Comparison of ENCODE assay signal across 8 cellular contexts in the genomic region with DNA sequence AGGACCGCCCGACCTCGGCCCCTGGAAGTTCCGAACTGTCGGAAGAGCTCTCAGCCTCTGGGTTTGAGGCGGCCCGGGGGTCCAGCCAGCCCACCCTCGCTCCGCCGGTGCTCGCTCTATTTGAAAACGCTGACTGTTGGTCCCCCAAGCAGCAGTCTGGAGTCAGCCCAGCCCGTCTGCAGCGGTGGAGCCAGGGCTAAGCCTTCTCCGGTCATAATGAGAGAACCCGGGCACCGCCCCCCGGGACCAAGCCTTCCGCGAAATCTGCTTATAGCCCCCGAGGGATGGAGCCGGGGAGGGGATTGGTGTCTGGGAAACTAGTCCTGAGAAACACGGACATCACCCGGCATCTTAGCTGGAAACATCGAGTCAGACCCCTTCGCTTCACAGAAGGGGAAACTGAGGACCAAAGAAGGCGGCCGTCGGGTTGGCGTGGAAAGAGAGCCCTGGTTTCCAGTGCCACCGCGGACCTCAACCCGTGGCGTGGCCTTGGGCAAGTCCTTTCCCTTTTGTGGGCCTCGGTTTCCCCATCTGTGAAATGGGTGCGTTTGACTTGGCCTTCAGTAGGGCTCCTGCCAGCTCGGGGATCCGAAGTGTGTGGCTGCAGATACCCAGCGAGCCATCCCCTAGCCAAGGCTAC. TPM values are rescaled to one million over a fixed set of nuclear protein-coding genes. Genes with fewer than 3 reads are reported as not detected.
DNase-seq lines count a peak whose midpoint lies in the region; ATAC-seq, FAIRE-seq and TF ChIP-seq lines count a peak whose summit lies in the region.

No MANE protein-coding gene starts in this region.

- H3K27ac Mint-ChIP-seq in astrocyte (ENCODE audit: unreplicated experiment) = peak overlapping the region; percentile 84

- ATAC-seq in activated T-cell treated with anti-CD3 and anti-CD28 coated beads, Interleukin-2, amount 50 U/mL, for 4 hours = no peak
- ATAC-seq in HepG2 = no peak
- no peak for ATAC-seq in HG02973 (IDR thresholded peaks at IDR 0.05; ENCODE audit: unreplicated experiment)

- FAIRE-seq in astrocyte (lab: Jason Lieb, UNC) (no peak), HepG2 (lab: Jason Lieb, UNC) (no peak)

- H3K4me1 ChIP-seq in astrocyte (ENCODE audit: insufficient read depth, low read length) (peaks cover 48% of the 10 kb centered on the region), HepG2 (ENCODE audit: insufficient read depth, low read length) (peaks cover 7% of the 10 kb centered on the region; the same call in 1 of the 2 replicates), testis (no peaks in the 10 kb centered on the region)

- no peak for TF ChIP-seq EP300 in HepG2 (IDR thresholded peaks at IDR 0.05; ENCODE audit: low read depth in 2 of 2, low read length in 2 of 2)
- TF ChIP-seq EP300 in HepG2 (CRISPR knock-in tag; IDR thresholded peaks at IDR 0.05; ENCODE audit: borderline replicate concordance) = no peak

- in situ Hi-C loops in HepG2 (cut with HindIII; ENCODE audit: extremely low pct_ligation_motif_present, low pct_unique_long_range_greater_than_20kb) = no loop called here

- peaks cover 8% of the 10 kb centered on the region for H3K27me3 Mint-ChIP-seq in activated T-cell treated with anti-CD3 and anti-CD28 coated beads, Interleukin-2, amount 50 U/mL, for 4 hours (ENCODE audit: low read depth)
- no peaks in the 10 kb centered on the region for H3K27me3 Mint-ChIP-seq in astrocyte (ENCODE audit: low read depth, unreplicated experiment)

- H3K9me3 ChIP-seq in astrocyte (ENCODE audit: insufficient read depth, low read depth, low read length) = no peaks in the 10 kb centered on the region
- H3K9me3 ChIP-seq in HepG2 (ENCODE audit: low read length) = no peaks in the 10 kb centered on the region
- no peaks in the 10 kb centered on the region for H3K9me3 ChIP-seq in testis

- H3K36me3 ChIP-seq in astrocyte (ENCODE audit: insufficient read depth, low read length) (peaks cover 15% of the 10 kb centered on the region), HepG2 (replicated peaks in 1 of 2; ENCODE audit: control insufficient read depth in 1 of 2, insufficient read depth in 2 of 2, low read length in 2 of 2) (no peaks in the 10 kb centered on the region), testis (ENCODE audit: low read depth, missing control alignments) (no peaks in the 10 kb centered on the region)

- peak overlapping the region; percentile 99 for H3K4me3 Mint-ChIP-seq in activated T-cell treated with anti-CD3 and anti-CD28 coated beads, Interleukin-2, amount 50 U/mL, for 4 hours
- H3K4me3 Mint-ChIP-seq in astrocyte (ENCODE audit: unreplicated experiment) = peak overlapping the region; percentile 95

- TF ChIP-seq RAD21 in HepG2 (CRISPR knock-in tag; IDR thresholded peaks at IDR 0.05) = no peak

- no peak overlapping the region for H2AFZ ChIP-seq in astrocyte (ENCODE audit: low read depth, low read length)
- no peak overlapping the region for H2AFZ ChIP-seq in HepG2 (ENCODE audit: low read length)

- peak overlapping the region; percentile 91 for H3K27ac ChIP-seq in astrocyte (ENCODE audit: low read depth, low read length)
- no peak overlapping the region for H3K27ac ChIP-seq in HepG2 (ENCODE audit: extremely low read length, insufficient read depth, low read length)
- H3K27ac ChIP-seq in testis = peak overlapping the region in 1 of 2 donors; percentile 73

- H3K9ac ChIP-seq in astrocyte (ENCODE audit: low read length) (peak overlapping the region; percentile 96), HepG2 (ENCODE audit: insufficient read depth, low read depth, low read length) (0 out of 2 replicates have a peak overlapping the region, but pooled peaks have one; percentile 8)

- peak; percentile 12 for DNase-seq in activated T-cell treated with anti-CD3 and anti-CD28 coated beads, Interleukin-2, amount 50 U/mL, for 4 hours
- DNase-seq in activated T-cell treated with anti-CD3 and anti-CD28 coated beads for 4 hours (no peak), astrocyte (ENCODE audit: low read depth) (no peak), HepG2 (ENCODE audit: low spot score) (no peak), testis (no peak), NOMO-1 treated with dmso at 0.1 percent for 144 hours (lab: John Stamatoyannopoulos, UW; ENCODE audit: unreplicated experiment) (no peak), NCI-H187 (lab: John Stamatoyannopoulos, UW) (no peak)

- peak overlapping the region; percentile 98 for H3K4me3 ChIP-seq in astrocyte (ENCODE audit: insufficient read depth, low read depth, low read length)
- H3K4me3 ChIP-seq in HepG2 (replicated peaks in 1 of 3; ENCODE audit: insufficient read depth in 1 of 3, low read depth in 2 of 3, low read length in 3 of 3) = peak overlapping the region; percentile 52 to 71 (median 66)
- peak overlapping the region; percentile 74 to 82 for H3K4me3 ChIP-seq in testis

- peaks cover 59% of the 10 kb centered on the region for H3K4me1 Mint-ChIP-seq in activated T-cell treated with anti-CD3 and anti-CD28 coated beads, Interleukin-2, amount 50 U/mL, for 4 hours (ENCODE audit: low read depth)
- H3K4me1 Mint-ChIP-seq in astrocyte (ENCODE audit: low read depth, unreplicated experiment) = peaks cover 47% of the 10 kb centered on the region

- no peaks in the 10 kb centered on the region for H3K27me3 ChIP-seq in astrocyte (ENCODE audit: insufficient read depth, low read length)
- peaks cover 2 to 27% of the 10 kb centered on the region in 2 experiments for H3K27me3 ChIP-seq in HepG2 (ENCODE audit: control insufficient read depth in 1 of 2, insufficient read depth in 2 of 2, low read length in 2 of 2)
- H3K27me3 ChIP-seq in testis = no peaks in the 10 kb centered on the region

- CTCF ChIA-PET in HepG2 (lab: Yijun Ruan, JAX; ENCODE audit: low intra/inter-chr PET ratio, low total read pairs) = no interaction called here

- peaks cover 9% of the 10 kb centered on the region for H3K36me3 Mint-ChIP-seq in activated T-cell treated with anti-CD3 and anti-CD28 coated beads, Interleukin-2, amount 50 U/mL, for 4 hours (ENCODE audit: insufficient read depth)
- peaks cover 15% of the 10 kb centered on the region for H3K36me3 Mint-ChIP-seq in astrocyte (ENCODE audit: low read depth, unreplicated experiment)

- BruUV-seq in HepG2 (replicated peaks; lab: Mats Ljungman, UMichigan) = no TSS peak

- WGBS in HepG2 (ENCODE audit: low lambda C conversion rate) = 66% methylated on average over 30 of the region's 39 CpGs
- 14% methylated on average over 19 to 39 of the region's 39 CpGs for whole genome bisulfite sequencing in testis, 2 donors

- peak overlapping the region; percentile 99 for H3K4me2 ChIP-seq in astrocyte (ENCODE audit: low read length)
- peak overlapping the region; percentile 85 for H3K4me2 ChIP-seq in HepG2 (ENCODE audit: low read depth, low read length)

- intact Hi-C loops in HepG2 (cut with micrococcal nuclease; ENCODE audit: unreplicated experiment) (no loop called here), testis (cut with DNase I; ENCODE audit: low total_unique reads) (no loop called here)

- H3K79me2 ChIP-seq in astrocyte (ENCODE audit: insufficient read depth, low read length) = peaks cover 61% of the 10 kb centered on the region
- no peaks in the 10 kb centered on the region for H3K79me2 ChIP-seq in HepG2 (ENCODE audit: insufficient read depth, low read length)

- H3K9me3 Mint-ChIP-seq in activated T-cell treated with anti-CD3 and anti-CD28 coated beads, Interleukin-2, amount 50 U/mL, for 4 hours = no peaks in the 10 kb centered on the region
- no peaks in the 10 kb centered on the region for H3K9me3 Mint-ChIP-seq in astrocyte (ENCODE audit: unreplicated experiment)

- POLR2A ChIA-PET in HepG2 (lab: Yijun Ruan, JAX) = no interaction called here

- TF ChIP-seq CTCF in astrocyte (IDR thresholded peaks at IDR 0.05; ENCODE audit: insufficient read depth, low read depth, low read length) (no peak), HepG2 (CRISPR knock-in tag; IDR thresholded peaks at IDR 0.05) (no peak), testis (IDR thresholded peaks at IDR 0.05) (no peak)

- H4K20me1 ChIP-seq in astrocyte (ENCODE audit: insufficient read depth, low read length) (peaks cover 23% of the 10 kb centered on the region), HepG2 (ENCODE audit: insufficient read depth, low read length) (no peaks in the 10 kb centered on the region)

- no peak for TF ChIP-seq POLR2A in HepG2 (IDR thresholded peaks at IDR 0.05; ENCODE audit: insufficient read depth in 1 of 2, low read depth in 2 of 2, low read length in 2 of 2)
- no peak for TF ChIP-seq POLR2A in testis (IDR thresholded peaks at IDR 0.05)

TF ChIP-seq in HepG2, 621 proteins besides CTCF, POLR2A, EP300 and RAD21 (continues in another document):
- peak; percentile 76 for TF ChIP-seq ZMYM3 (CRISPR knock-in tag; IDR thresholded peaks at IDR 0.05)
- no peak for TF ChIP-seq SAP130 (CRISPR knock-in tag; IDR thresholded peaks at IDR 0.05; ENCODE audit: low read depth)
- TF ChIP-seq KDM1A (CRISPR knock-in tag; IDR thresholded peaks at IDR 0.05) = 0 out of 2 replicates have a peak, but pooled peaks have one; percentile 22

RNA-seq across cellular contexts. Expression of a gene that starts 1.0 kb away (rescaled TPM):
- 10 to 100 TPM; 37.9 to 54.9 (median 49.2) TPM for total RNA-seq in activated T-cell treated with anti-CD3 and anti-CD28 coated beads, Interleukin-2, amount 50 U/mL, for 4 hours
- total RNA-seq in astrocyte = 316 and 332 TPM in 2 replicates
- 0.24 and 0.38 TPM in 2 replicates for total RNA-seq in HepG2 (2016; rRNA removed; fragmentation: Illumina TruSeq; extraction: Trizol)
- 0.18 TPM in 1 of 2 replicates, not detected in the other for total RNA-seq in HepG2 (2016; cell fraction: cytosol; rRNA removed; fragmentation: Illumina TruSeq; extraction: Trizol; ENCODE audit: low read depth)
- total RNA-seq in HepG2 (2016; cell fraction: insoluble cytoplasmic fraction; rRNA removed; fragmentation: Illumina TruSeq; extraction: Trizol) = 0.13 and 0.28 TPM in 2 replicates
- 0.15 and 0.17 TPM in 2 replicates for total RNA-seq in HepG2 (2016; cell fraction: membrane; rRNA removed; fragmentation: Illumina TruSeq; extraction: Trizol)
- total RNA-seq in HepG2 (2016; cell fraction: nucleus; rRNA removed; fragmentation: Illumina TruSeq; extraction: Trizol) = 0.41 and 0.50 TPM in 2 replicates
- polyA plus RNA-seq in HepG2 (2011; rRNA removed) = 0.61 and 0.74 TPM in 2 replicates
- 0.31 and 0.35 TPM in 2 replicates for polyA plus RNA-seq in HepG2 (2011; cell fraction: cytosol; rRNA removed)
- 1.1 and 1.4 TPM in 2 replicates for polyA plus RNA-seq in HepG2 (2011; cell fraction: nucleus; rRNA removed)
- polyA plus RNA-seq in HepG2 (2012) = 0.21 and 0.23 TPM in 2 replicates
- polyA plus RNA-seq in HepG2 (2016; cell fraction: cytosol; fragmentation: Illumina TruSeq; extraction: Trizol; ENCODE audit: low read depth) = 0.03 TPM in 1 of 2 replicates, not detected in the other
- 0.03 and 0.07 TPM in 2 replicates for polyA plus RNA-seq in HepG2 (2016; cell fraction: insoluble cytoplasmic fraction; fragmentation: Illumina TruSeq; extraction: Trizol; ENCODE audit: low read depth)
- polyA plus RNA-seq in HepG2 (2016; cell fraction: membrane; fragmentation: Illumina TruSeq; extraction: Trizol; ENCODE audit: low read depth) = 0.12 TPM in 1 of 2 replicates, not detected in the other
- 0.52 and 0.73 TPM in 2 replicates for polyA plus RNA-seq in HepG2 (2016; cell fraction: nucleus; fragmentation: Illumina TruSeq; extraction: Trizol; ENCODE audit: insufficient read depth, low read depth)
- polyA minus RNA-seq in HepG2 (2011; rRNA and poly(A)+ RNA removed; ENCODE audit: low replicate concordance) = 0.12 and 1.3 TPM in 2 replicates
- polyA minus RNA-seq in HepG2 (2011; cell fraction: cytosol; rRNA and poly(A)+ RNA removed) = 0.53 and 0.69 TPM in 2 replicates
- 0.77 and 0.87 TPM in 2 replicates for polyA minus RNA-seq in HepG2 (2011; cell fraction: nucleus; rRNA and poly(A)+ RNA removed)
- total RNA-seq in testis = 1 to 10 TPM; 4.5 to 4.9 TPM
- 3.1 TPM for polyA plus RNA-seq in testis (ENCODE audit: insufficient read depth, low read depth, low replicate concordance)

Comparison
In these comparisons a context has a peak if more than half of its experiments do, and no peak if none do; other contexts are left out.
1. RNA of a gene that starts 1.0 kb away (total RNA-seq): 316 to 332 TPM in astrocyte and 37.9 to 54.9 TPM in activated T-cell treated with anti-CD3 and anti-CD28 coated beads, Interleukin-2, amount 50 U/mL, for 4 hours; 4.5 to 4.9 TPM in testis and 0.13 to 0.50 TPM in HepG2; every median in the first group is over 4 times any median in the second.
2. Peak in every context shown above with its lines, with median percentiles within 50 percentile points of each other: H3K4me3 ChIP-seq.